Comparison of ENCODE assay signal across 10 cellular contexts in the genomic region with DNA sequence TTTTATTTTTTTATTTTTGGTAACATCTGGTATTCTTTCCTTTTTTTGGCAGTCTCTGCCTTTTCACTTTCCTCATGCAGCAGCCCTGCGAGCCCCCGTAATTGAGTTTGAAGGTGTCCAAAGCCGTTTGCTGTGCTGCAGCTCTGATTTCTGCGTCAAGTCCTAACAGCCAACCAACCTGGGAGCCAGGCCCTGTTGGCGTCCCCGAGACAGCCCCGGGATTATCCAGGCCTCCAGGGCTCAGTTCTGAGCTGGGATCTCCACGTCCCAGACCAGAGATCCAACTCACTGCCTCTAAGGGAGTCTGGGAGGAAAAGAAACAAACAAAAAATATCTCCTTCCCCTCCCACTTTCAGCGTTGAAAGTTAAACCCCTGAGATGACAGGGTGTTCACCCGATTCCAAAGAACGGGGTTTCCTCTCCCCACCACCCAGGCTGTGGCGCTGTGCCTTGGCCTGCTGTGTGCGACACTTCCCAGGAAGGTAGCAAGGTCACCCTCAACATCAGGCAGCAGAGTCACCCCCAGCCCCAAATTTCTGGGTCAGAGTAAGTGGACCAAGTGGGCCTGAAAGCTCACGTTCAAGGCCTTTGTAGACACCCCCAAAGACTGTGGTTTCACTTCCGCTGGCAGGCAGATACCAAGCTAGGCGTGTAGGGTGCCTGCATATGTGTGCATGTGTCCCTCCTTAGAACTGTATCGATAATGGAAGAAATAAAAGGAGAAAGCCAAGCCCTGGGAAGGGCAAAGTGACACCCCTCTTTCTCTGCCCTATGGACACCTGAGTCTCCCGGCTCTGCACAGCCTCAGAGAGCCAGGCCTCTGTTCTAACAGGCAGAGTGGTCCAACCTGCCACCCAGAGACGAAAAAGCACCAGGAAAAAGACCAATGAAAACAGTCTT. TPM values are rescaled to one million over a fixed set of nuclear protein-coding genes. Genes with fewer than 3 reads are reported as not detected.
DNase-seq lines count a peak whose midpoint lies in the region; ATAC-seq and TF ChIP-seq lines count a peak whose summit lies in the region.
"Had no signal": no experiment of that assay in that cellular context is flagged by ENCODE, and none has a peak within 500 bp of the region (broad histone marks: within the 10 kb centered on the region; RNA-seq: fewer than 3 reads in every experiment).

No MANE protein-coding gene starts in this region.

- in situ Hi-C loops in transverse colon (cut with MboI; ENCODE audit: low pct_ligation_motif_present in 1 of 4, low pct_unique_long_range_greater_than_20kb in 1 of 4, low sequenced_read_pairs in 3 of 4), result loop anchor here in 3 of 4 donors (25.0 kb wide), 3 partner anchors 1099 to 1274 kb away; no protein-coding TSS in a partner anchor

- TF ChIP-seq EP300 in transverse colon (IDR thresholded peaks at IDR 0.05; ENCODE audit: low read depth), result no peak

- H3K27me3 ChIP-seq in transverse colon, result peaks cover 29% of the 10 kb centered on the region

- H3K4me1 ChIP-seq in transverse colon, result no peaks in the 10 kb centered on the region

- TF ChIP-seq POLR2A in transverse colon (IDR thresholded peaks at IDR 0.05), result no peak

- no peaks in the 10 kb centered on the region for H3K36me3 ChIP-seq in transverse colon

- peak overlapping the region; percentile 38 to 68 (median 40) for H3K27ac ChIP-seq in transverse colon

- ATAC-seq in esophagus mucosa, result peak; percentile 22
- no peak for ATAC-seq in GM19455 (IDR thresholded peaks at IDR 0.05; ENCODE audit: unreplicated experiment)

- peak; percentile 85 for DNase-seq in activated CD8-positive, alpha-beta memory T cell treated with anti-CD3 and anti-CD28 coated beads for 24 hours
- DNase-seq in activated CD8-positive, alpha-beta memory T cell treated with anti-CD3 and anti-CD28 coated beads, Interleukin-2, amount 50 U/mL, for 48 hours, result no peak
- DNase-seq in activated T-cell treated with anti-CD3 and anti-CD28 coated beads, Interleukin-2, amount 50 U/mL, for 48 hours, result peak; percentile 75 to 76
- no peak for DNase-seq in transverse colon
- DNase-seq in anterior cingulate cortex (lab: John Stamatoyannopoulos, UW), result no peak
- no peak for DNase-seq in AG20443 (ENCODE audit: low spot score)
- DNase-seq: activated B cell treated with CpG ODN at 0.5 μM for 24 hours, hypothalamus had no signal

- intact Hi-C loops in transverse colon (cut with DNase I; ENCODE audit: low total_unique reads), result no loop called here

- no peak overlapping the region for H3K4me3 ChIP-seq in transverse colon

- H3K9me3 ChIP-seq in transverse colon, result no peaks in the 10 kb centered on the region

- TF ChIP-seq CTCF in transverse colon (IDR thresholded peaks at IDR 0.05), result no peak

- 49 to 71% methylated on average over 4 to 19 of the region's 19 CpGs for WGBS in transverse colon (ENCODE audit: low coverage in 1 of 2), 2 donors

RNA-seq across cellular contexts. Expression of gene BCL11B, which starts 11.1 kb away (rescaled TPM):
- 10.6 TPM for total RNA-seq in esophagus mucosa
- total RNA-seq in transverse colon, result 1 to 10 TPM in 3 of 4 donors, under 1 TPM in 1; 0.37 to 4.8 (median 3.7) TPM

Comparison
In these comparisons a context has a peak if more than half of its experiments do, and no peak if none do; other contexts are left out.
1. DNase-seq: peak in activated CD8-positive, alpha-beta memory T cell treated with anti-CD3 and anti-CD28 coated beads for 24 hours (single experiment) and activated T-cell treated with anti-CD3 and anti-CD28 coated beads, Interleukin-2, amount 50 U/mL, for 48 hours (2 of 2); none in activated CD8-positive, alpha-beta memory T cell treated with anti-CD3 and anti-CD28 coated beads, Interleukin-2, amount 50 U/mL, for 48 hours (single experiment), transverse colon (single experiment), anterior cingulate cortex (0 of 58) and AG20443 (single experiment).